Comparison of ENCODE assay signal across 18 cellular contexts in genomic region chr20:32566379-32567374, GRCh38. TPM values are rescaled to one million over a fixed set of nuclear protein-coding genes. Genes with fewer than 3 reads are reported as not detected.
DNase-seq lines count a peak whose midpoint lies in the region; ATAC-seq, FAIRE-seq and TF ChIP-seq lines count a peak whose summit lies in the region.
"Had no signal": no experiment of that assay in that cellular context is flagged by ENCODE, and none has a peak within 500 bp of the region (broad histone marks: within the 10 kb centered on the region; RNA-seq: fewer than 3 reads in every experiment).

No MANE protein-coding gene starts in this region.

- intact Hi-C loops in CD4-positive, alpha-beta memory T cell (cut with micrococcal nuclease), result no loop called here
- intact Hi-C loops in K562 (cut with micrococcal nuclease), result no loop called here
- intact Hi-C loops in naive thymus-derived CD4-positive, alpha-beta T cell (cut with micrococcal nuclease), result no loop called here
- intact Hi-C loops in breast epithelium (cut with DNase I; ENCODE audit: low total_unique reads), result no loop called here
- intact Hi-C loops in mammary epithelial cell (cut with micrococcal nuclease), result no loop called here

- no peak for FAIRE-seq in K562 (lab: Jason Lieb, UNC)

- no peaks in the 10 kb centered on the region for H3K9me3 Mint-ChIP-seq in activated naive CD4-positive, alpha-beta T cell treated with anti-CD3 and anti-CD28 coated beads, Interleukin-2, amount 10 ng/mL, durations not matched to agents 7 days and 5 days
- H3K9me3 Mint-ChIP-seq in CD4-positive, alpha-beta memory T cell, result no peaks in the 10 kb centered on the region
- H3K9me3 Mint-ChIP-seq in naive thymus-derived CD4-positive, alpha-beta T cell, result no peaks in the 10 kb centered on the region

- no peak overlapping the region for H3K4me3 Mint-ChIP-seq in activated naive CD4-positive, alpha-beta T cell treated with anti-CD3 and anti-CD28 coated beads, Interleukin-2, amount 10 ng/mL, durations not matched to agents 7 days and 5 days
- no peak overlapping the region for H3K4me3 Mint-ChIP-seq in CD4-positive, alpha-beta memory T cell
- no peak overlapping the region for H3K4me3 Mint-ChIP-seq in naive thymus-derived CD4-positive, alpha-beta T cell

- peaks cover 3% of the 10 kb centered on the region for H3K36me3 ChIP-seq in CD4-positive, alpha-beta memory T cell (ENCODE audit: insufficient read depth, low read length)
- peaks cover 33% of the 10 kb centered on the region for H3K36me3 ChIP-seq in K562 (ENCODE audit: control insufficient read depth, insufficient read depth, low read length)
- peaks cover 0 to 6% (median 5%) of the 10 kb centered on the region in 3 experiments for H3K36me3 ChIP-seq in naive thymus-derived CD4-positive, alpha-beta T cell (ENCODE audit: control insufficient read depth in 2 of 3, insufficient read depth in 3 of 3, low read length in 3 of 3)
- no peaks in the 10 kb centered on the region for H3K36me3 ChIP-seq in breast epithelium
- H3K36me3 ChIP-seq in mammary epithelial cell (ENCODE audit: insufficient read depth, low read length), result no peaks in the 10 kb centered on the region
- H3K36me3 ChIP-seq: MG63 had no signal

- H3K9me1 ChIP-seq in K562 (ENCODE audit: control insufficient read depth, insufficient read depth, low read length), result no peaks in the 10 kb centered on the region

- peaks cover 62% of the 10 kb centered on the region for H3K4me1 ChIP-seq in CD4-positive, alpha-beta memory T cell (ENCODE audit: insufficient read depth, low read length)
- H3K4me1 ChIP-seq in K562 (replicated peaks in 1 of 2; ENCODE audit: control insufficient read depth in 2 of 2, insufficient read depth in 2 of 2, low read length in 2 of 2) (peaks cover 44 to 62% of the 10 kb centered on the region in 2 experiments), breast epithelium (no peaks in the 10 kb centered on the region), mammary epithelial cell (ENCODE audit: insufficient read depth, low read length) (no peaks in the 10 kb centered on the region)
- H3K4me1 ChIP-seq in naive thymus-derived CD4-positive, alpha-beta T cell (ENCODE audit: control insufficient read depth in 2 of 2, insufficient read depth in 2 of 2, low read length in 2 of 2), result peaks cover 30 to 33% of the 10 kb centered on the region in 2 donors

- H4K20me1 ChIP-seq in K562 (replicated peaks; ENCODE audit: control insufficient read depth, insufficient read depth, low read length), result peaks cover 4% of the 10 kb centered on the region
- H4K20me1 ChIP-seq in mammary epithelial cell (ENCODE audit: insufficient read depth, low read length), result no peaks in the 10 kb centered on the region

- dilution Hi-C loops in mammary epithelial cell (cut with HindIII; ENCODE audit: low sequenced_read_pairs), result no loop called here

- in situ Hi-C loops in K562 (cut with MboI) (no loop called here), mammary epithelial cell (cut with MboI; ENCODE audit: low sequenced_read_pairs in 2 of 2) (no loop called here)

- H3K79me2 ChIP-seq in K562 (ENCODE audit: control insufficient read depth, insufficient read depth, low read length) (peaks cover 94% of the 10 kb centered on the region), mammary epithelial cell (ENCODE audit: insufficient read depth, low read length) (peaks cover 8% of the 10 kb centered on the region)

- peaks cover 4% of the 10 kb centered on the region for H3K4me1 Mint-ChIP-seq in activated naive CD4-positive, alpha-beta T cell treated with anti-CD3 and anti-CD28 coated beads, Interleukin-2, amount 10 ng/mL, durations not matched to agents 7 days and 5 days
- H3K4me1 Mint-ChIP-seq in CD4-positive, alpha-beta memory T cell, result peaks cover 15 to 37% (median 32%) of the 10 kb centered on the region in 4 donors
- H3K4me1 Mint-ChIP-seq in naive thymus-derived CD4-positive, alpha-beta T cell, result peaks cover 6 to 52% (median 31%) of the 10 kb centered on the region in 7 donors

- no peak for TF ChIP-seq POLR2A in K562 (conservative IDR thresholded peaks at IDR 0.05)
- TF ChIP-seq POLR2A in breast epithelium (IDR thresholded peaks at IDR 0.05), result no peak

- H3K9ac ChIP-seq in K562 (ENCODE audit: insufficient read depth in 1 of 2, low read depth in 2 of 2, low read length in 2 of 2) (peak overlapping the region in 1 of 2 experiments; percentile 14; a peak in 1 of 4 replicates), mammary epithelial cell (ENCODE audit: insufficient read depth, low read length) (no peak overlapping the region)

- 82% methylated on average over 12 of the region's 12 CpGs for WGBS in K562 (ENCODE audit: insufficient coverage, low coverage, missing lambda C conversion rate)
- 74% methylated on average over 11 of the region's 12 CpGs for WGBS in mammary epithelial cell (ENCODE audit: low coverage, missing lambda C conversion rate)

- no peak for ATAC-seq in K562
- ATAC-seq in naive thymus-derived CD4-positive, alpha-beta T cell, result no peak
- ATAC-seq: Panc1 had no signal

- TF ChIP-seq RAD21 in K562 (CRISPR knock-in tag; conservative IDR thresholded peaks at IDR 0.05 in 1 of 2, IDR thresholded peaks at IDR 0.05 in 1 of 2), result no peak

- no peak for TF ChIP-seq CTCF in K562 (IDR thresholded peaks at IDR 0.05 in 2 of 3, conservative IDR thresholded peaks at IDR 0.05 in 1 of 3; ENCODE audit: insufficient read depth in 2 of 3, low read depth in 1 of 3, low read length in 3 of 3)
- TF ChIP-seq CTCF in breast epithelium (IDR thresholded peaks at IDR 0.05), result no peak
- TF ChIP-seq CTCF in mammary epithelial cell (conservative IDR thresholded peaks at IDR 0.05 in 1 of 2, IDR thresholded peaks at IDR 0.05 in 1 of 2; ENCODE audit: extremely low read depth in 1 of 2, insufficient read depth in 1 of 2, low read depth in 1 of 2, low read length in 2 of 2), result no peak

- no peak for TF ChIP-seq EP300 in K562 (IDR thresholded peaks at IDR 0.05; ENCODE audit: low read length)

- CTCF ChIA-PET in activated naive CD4-positive, alpha-beta T cell treated with anti-CD3 and anti-CD28 coated beads, Interleukin-2, amount 10 ng/mL, durations not matched to agents 7 days and 5 days (lab: Charles Lee), result no interaction called here
- CTCF ChIA-PET in CD4-positive, alpha-beta memory T cell (lab: Charles Lee; ENCODE audit: partially characterized antibody), result no interaction called here
- CTCF ChIA-PET in K562 (lab: Yijun Ruan, JAX; ENCODE audit: low intra/inter-chr PET ratio), result no interaction called here
- CTCF ChIA-PET in naive thymus-derived CD4-positive, alpha-beta T cell (lab: Charles Lee), result interaction anchor here (0.9 kb wide), 1 partner anchor 44 kb away, joined by 3 read pairs; no protein-coding TSS in a partner anchor
- CTCF ChIA-PET in mammary epithelial cell (lab: Charles Lee; ENCODE audit: low non-redundant PET), result no interaction called here

- H3K9me3 ChIP-seq in CD4-positive, alpha-beta memory T cell (ENCODE audit: control insufficient read depth in 1 of 2, low read length in 2 of 2), result no peaks in the 10 kb centered on the region
- no peaks in the 10 kb centered on the region for H3K9me3 ChIP-seq in K562 (replicated peaks; ENCODE audit: control insufficient read depth, insufficient read depth, low read depth, low read length)
- H3K9me3 ChIP-seq in naive thymus-derived CD4-positive, alpha-beta T cell (ENCODE audit: control insufficient read depth in 2 of 3, low read length in 3 of 3), result no peaks in the 10 kb centered on the region
- no peaks in the 10 kb centered on the region for H3K9me3 ChIP-seq in breast epithelium
- no peaks in the 10 kb centered on the region for H3K9me3 ChIP-seq in mammary epithelial cell (replicated peaks; ENCODE audit: insufficient read depth, low read length)
- H3K9me3 ChIP-seq: MG63 had no signal

- no peaks in the 10 kb centered on the region for H3K36me3 Mint-ChIP-seq in activated naive CD4-positive, alpha-beta T cell treated with anti-CD3 and anti-CD28 coated beads, Interleukin-2, amount 10 ng/mL, durations not matched to agents 7 days and 5 days
- H3K36me3 Mint-ChIP-seq in CD4-positive, alpha-beta memory T cell, result peaks cover 7 to 9% of the 10 kb centered on the region in 2 donors
- H3K36me3 Mint-ChIP-seq in naive thymus-derived CD4-positive, alpha-beta T cell, result peaks cover 0 to 14% (median 0%) of the 10 kb centered on the region in 5 donors

- no peaks in the 10 kb centered on the region for H3K27me3 Mint-ChIP-seq in activated naive CD4-positive, alpha-beta T cell treated with anti-CD3 and anti-CD28 coated beads, Interleukin-2, amount 10 ng/mL, durations not matched to agents 7 days and 5 days
- no peaks in the 10 kb centered on the region for H3K27me3 Mint-ChIP-seq in CD4-positive, alpha-beta memory T cell
- H3K27me3 Mint-ChIP-seq in naive thymus-derived CD4-positive, alpha-beta T cell, result no peaks in the 10 kb centered on the region

- H3K4me3 ChIP-seq in CD4-positive, alpha-beta memory T cell (ENCODE audit: low read length in 2 of 2), result no peak overlapping the region
- no peak overlapping the region for H3K4me3 ChIP-seq in K562
- no peak overlapping the region for H3K4me3 ChIP-seq in naive thymus-derived CD4-positive, alpha-beta T cell (ENCODE audit: low read length)
- H3K4me3 ChIP-seq in breast epithelium, result no peak overlapping the region
- H3K4me3 ChIP-seq in mammary epithelial cell (replicated peaks in 1 of 3; ENCODE audit: insufficient read depth in 1 of 3, low read depth in 2 of 3, low read length in 3 of 3), result no peak overlapping the region
- H3K4me3 ChIP-seq: MG63 had no signal

- H3K27ac Mint-ChIP-seq in activated naive CD4-positive, alpha-beta T cell treated with anti-CD3 and anti-CD28 coated beads, Interleukin-2, amount 10 ng/mL, durations not matched to agents 7 days and 5 days, result peak overlapping the region; percentile 58
- peak overlapping the region in 5 of 7 donors; percentile 52 to 78 (median 75) for H3K27ac Mint-ChIP-seq in CD4-positive, alpha-beta memory T cell
- peak overlapping the region in 1 of 9 donors; percentile 85 for H3K27ac Mint-ChIP-seq in naive thymus-derived CD4-positive, alpha-beta T cell

- no peaks in the 10 kb centered on the region for H3K27me3 ChIP-seq in CD4-positive, alpha-beta memory T cell (ENCODE audit: insufficient read depth, low read length)
- H3K27me3 ChIP-seq in K562 (ENCODE audit: control insufficient read depth in 2 of 2, insufficient read depth in 2 of 2, low read length in 2 of 2), result no peaks in the 10 kb centered on the region; a peak in 1 of 5 replicates
- no peaks in the 10 kb centered on the region for H3K27me3 ChIP-seq in naive thymus-derived CD4-positive, alpha-beta T cell (ENCODE audit: control insufficient read depth in 2 of 2, insufficient read depth in 2 of 2, low read length in 2 of 2)
- H3K27me3 ChIP-seq in breast epithelium, result no peaks in the 10 kb centered on the region
- H3K27me3 ChIP-seq in mammary epithelial cell (ENCODE audit: insufficient read depth, low read length), result no peaks in the 10 kb centered on the region
- H3K27me3 ChIP-seq: MG63 had no signal

- POLR2A ChIA-PET in CD4-positive, alpha-beta memory T cell (lab: Charles Lee; ENCODE audit: partially characterized antibody), result interaction anchor here (0.8 to 1.2 kb wide), 3 partner anchors 9 to 30 kb away, joined by 3 to 4 read pairs (median 3); no protein-coding TSS in a partner anchor
- POLR2A ChIA-PET in K562 (lab: Yijun Ruan, JAX), result interaction anchor here (0.6 to 1.6 kb wide), 8 partner anchors 8 to 422 kb away, joined by 3 to 9 read pairs (median 4); no protein-coding TSS in a partner anchor
- POLR2A ChIA-PET in naive thymus-derived CD4-positive, alpha-beta T cell (lab: Charles Lee), result interaction anchor here (0.8 kb wide), 1 partner anchor 12 kb away, joined by 3 read pairs; no protein-coding TSS in a partner anchor

- no peak for DNase-seq in activated naive CD4-positive, alpha-beta T cell treated with anti-CD3 and anti-CD28 coated beads, Interleukin-2, amount 10 ng/mL, durations not matched to agents 7 days and 5 days
- no peak for DNase-seq in activated naive CD4-positive, alpha-beta T cell treated with Interleukin-2 at 50 U/mL for 16 hours
- DNase-seq in CD4-positive, alpha-beta memory T cell, result no peak
- DNase-seq in K562 (ENCODE audit: extremely low read depth in 1 of 4, low spot score in 3 of 4) (no peak), NCI-H510A treated with DMSO at 0.1 percent for 48 hours (lab: John Stamatoyannopoulos, UW) (no peak), breast epithelium (ENCODE audit: low spot score in 2 of 2) (no peak), mammary epithelial cell (no peak)
- DNase-seq in naive thymus-derived CD4-positive, alpha-beta T cell, result no peak
- DNase-seq: AML-193, KBM-7, MG63, NCI-H1105, NCI-H1694 treated with DMSO at 0.1 percent for 48 hours, NCI-H345, NCI-H748 treated with DMSO at 0.1 percent for 48 hours, Right ventricle myocardium superior had no signal

- BruUV-seq in K562 (replicated peaks; lab: Mats Ljungman, UMichigan) (no TSS peak), mammary epithelial cell (replicated peaks; lab: Mats Ljungman, UMichigan) (no TSS peak)

- no peak overlapping the region for H3K4me2 ChIP-seq in K562 (ENCODE audit: insufficient read depth, low read length)
- no peak overlapping the region for H3K4me2 ChIP-seq in mammary epithelial cell (ENCODE audit: insufficient read depth, low read depth, low read length)

- H2AFZ ChIP-seq in K562 (ENCODE audit: low read depth, low read length), result no peak overlapping the region
- no peak overlapping the region for H2AFZ ChIP-seq in mammary epithelial cell (ENCODE audit: low read depth, low read length)

- H3K27ac ChIP-seq in CD4-positive, alpha-beta memory T cell (ENCODE audit: low read depth, low read length), result no peak overlapping the region
- H3K27ac ChIP-seq in K562 (ENCODE audit: extremely low read depth, low read depth, low read length), result 0 out of 3 replicates have a peak overlapping the region, but pooled peaks have one; percentile 29
- peak overlapping the region; percentile 36 for H3K27ac ChIP-seq in naive thymus-derived CD4-positive, alpha-beta T cell (ENCODE audit: low read depth, low read length)
- H3K27ac ChIP-seq in breast epithelium, result no peak overlapping the region
- H3K27ac ChIP-seq in mammary epithelial cell (ENCODE audit: insufficient read depth, low read depth, low read length), result no peak overlapping the region
- H3K27ac ChIP-seq: HL-60 had no signal

RNA-seq across cellular contexts. Expression of gene NOL4L, which starts 18.5 kb away (rescaled TPM):
- 10 to 100 TPM; 71.0 to 74.2 TPM for total RNA-seq in CD4-positive, alpha-beta memory T cell
- 10 to 100 TPM in 1 of 2 donors, 1 to 10 TPM in 1; 7.0 to 23.9 TPM for polyA plus RNA-seq in CD4-positive, alpha-beta memory T cell
- 83.7 and 101 TPM in 2 replicates for total RNA-seq in K562 (2011; cell fraction: chromatin; rRNA removed; ENCODE audit: low replicate concordance)
- 37.2 and 38.4 TPM in 2 replicates for total RNA-seq in K562 (2011; cell fraction: nucleolus; rRNA removed)
- total RNA-seq in K562 (2011; cell fraction: nucleoplasm; rRNA removed), result 54.0 and 63.1 TPM in 2 replicates
- total RNA-seq in K562 (2014; rRNA removed), result 14.8 and 17.9 TPM in 2 replicates
- 9.7 and 10.6 TPM in 2 replicates for total RNA-seq in K562 (2014; rRNA removed; fragmentation: Illumina TruSeq; extraction: Trizol)
- 13.8 and 14.1 TPM in 2 replicates for total RNA-seq in K562 (2015; rRNA removed; fragmentation: Illumina TruSeq; extraction: Trizol)
- total RNA-seq in K562 (2021), result 33.2 and 36.2 TPM in 2 replicates
- 11.6 and 15.4 TPM in 2 replicates for polyA plus RNA-seq in K562 (2011; rRNA removed)
- 9.9 and 14.8 TPM in 2 replicates for polyA plus RNA-seq in K562 (2011; cell fraction: cytosol; rRNA removed)
- 42.8 and 74.6 TPM in 2 replicates for polyA plus RNA-seq in K562 (2011; cell fraction: nucleus; rRNA removed)
- polyA plus RNA-seq in K562 (2012), result 15.9 and 17.9 TPM in 2 replicates
- polyA plus RNA-seq in K562 (2014; fragmentation: Illumina TruSeq; extraction: Trizol), result 14.8 and 16.0 TPM in 2 replicates
- polyA plus RNA-seq in K562 (2014; fragmentation: Nextera tagmentation; extraction: Ambion mirVana), result 1 to 10 TPM; 5.1 to 6.6 TPM
- 13.6 and 15.9 TPM in 2 replicates for polyA plus RNA-seq in K562 (2014; rRNA removed)
- polyA minus RNA-seq in K562 (2011; rRNA and poly(A)+ RNA removed), result 10.1 and 11.5 TPM in 2 replicates
- 15.5 and 25.2 TPM in 2 replicates for polyA minus RNA-seq in K562 (2011; cell fraction: cytosol; rRNA and poly(A)+ RNA removed)
- polyA minus RNA-seq in K562 (2011; cell fraction: nucleus; rRNA and poly(A)+ RNA removed), result 17.2 and 19.1 TPM in 2 replicates
- total RNA-seq in naive thymus-derived CD4-positive, alpha-beta T cell, result 10 to 100 TPM; 29.4 to 81.9 (median 74.6) TPM
- 10 to 100 TPM; 17.3 to 23.5 TPM for polyA plus RNA-seq in naive thymus-derived CD4-positive, alpha-beta T cell
- 10 to 100 TPM in 2 of 3 donors, 1 to 10 TPM in 1; 3.7 to 18.4 (median 15.8) TPM for total RNA-seq in breast epithelium
- total RNA-seq in mammary epithelial cell, result 10 to 100 TPM in 1 of 2 donors, 1 to 10 TPM in 1; 7.3 to 18.2 TPM
- polyA plus RNA-seq in mammary epithelial cell, result 5.5 TPM
- 7.6 TPM for polyA minus RNA-seq in mammary epithelial cell

Comparison
In these comparisons a context has a peak if more than half of its experiments do, and no peak if none do; other contexts are left out.
1. H3K27ac ChIP-seq: peak in K562 (single experiment) and naive thymus-derived CD4-positive, alpha-beta T cell (single experiment); none in CD4-positive, alpha-beta memory T cell (single experiment), breast epithelium (0 of 2) and mammary epithelial cell (single experiment).